ENCODE assay signal across 8 cellular contexts in the genomic region with DNA sequence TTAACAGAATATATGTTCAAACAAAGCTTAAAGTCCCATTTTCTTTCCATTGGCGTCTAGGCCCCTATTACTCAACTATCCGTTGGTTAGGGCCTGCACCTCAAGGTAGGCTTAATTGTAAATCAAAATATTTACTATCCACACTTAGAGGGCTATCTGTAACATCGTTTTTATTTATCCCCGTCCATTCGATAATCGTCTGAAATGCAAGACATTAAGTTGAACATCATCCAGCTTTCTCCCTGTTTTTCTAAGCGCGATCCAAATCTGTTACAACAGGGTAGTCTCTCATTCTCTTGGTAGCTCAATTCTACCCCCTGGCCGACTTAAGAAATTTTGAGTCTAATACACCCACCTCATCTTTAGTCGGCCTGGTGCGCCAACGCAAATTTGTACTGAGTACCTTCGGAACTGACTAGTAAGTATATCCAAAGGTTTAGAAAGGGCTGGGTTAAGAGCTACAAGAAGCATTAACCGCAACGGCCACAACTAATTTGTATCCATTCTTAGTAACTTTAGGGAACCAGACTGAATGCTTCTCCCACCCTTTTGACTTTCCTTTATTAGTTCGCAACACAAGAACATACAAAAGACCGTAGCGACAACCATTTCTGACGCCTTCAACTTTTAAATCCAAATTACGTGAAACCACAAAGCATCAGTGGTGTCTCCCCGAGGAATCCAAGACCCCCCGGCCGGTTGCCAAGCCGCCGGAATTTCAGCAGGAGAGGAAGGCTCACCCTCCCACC. TPM values are rescaled to one million over a fixed set of nuclear protein-coding genes. Genes with fewer than 3 reads are reported as not detected.
DNase-seq lines count a peak whose midpoint lies in the region; ATAC-seq lines count a peak whose summit lies in the region.

No MANE protein-coding gene starts in this region.

- H3K9me3 ChIP-seq in CD8-positive, alpha-beta memory T cell (ENCODE audit: low read length), result no peaks in the 10 kb centered on the region

- H3K36me3 Mint-ChIP-seq in CD8-positive, alpha-beta memory T cell, result peaks cover 0 to 11% (median 0%) of the 10 kb centered on the region in 3 donors
- peaks cover 16% of the 10 kb centered on the region for H3K36me3 Mint-ChIP-seq in T-helper 2 cell treated with Interferon-gamma antibody and Interleukin-4, amounts not matched to agents 5 μg/mL and 100 μg/mL, for 36 hours (ENCODE audit: low read depth)

- H3K27ac ChIP-seq in CD8-positive, alpha-beta memory T cell (ENCODE audit: low read depth, low read length), result peak overlapping the region; percentile 95
- H3K27ac ChIP-seq in layer of hippocampus (ENCODE audit: low read depth, low read length), result peak overlapping the region; percentile 99

- CTCF ChIA-PET in CD8-positive, alpha-beta memory T cell (lab: Charles Lee), result interaction anchor here (1.1 to 3.1 kb wide), 7 partner anchors 19 to 496 kb away, joined by 3 to 11 read pairs (median 4); no protein-coding TSS in a partner anchor

- no peaks in the 10 kb centered on the region for H3K36me3 ChIP-seq in CD8-positive, alpha-beta memory T cell (ENCODE audit: insufficient read depth, low read length)

- peaks cover 25% of the 10 kb centered on the region for H3K4me1 ChIP-seq in CD8-positive, alpha-beta memory T cell (ENCODE audit: insufficient read depth, low read length)

- POLR2A ChIA-PET in CD8-positive, alpha-beta memory T cell (lab: Charles Lee), result interaction anchor here (0.7 to 2.6 kb wide), 14 partner anchors 13 to 844 kb away, joined by 3 to 23 read pairs (median 8); a partner anchor contains a TSS

- H3K4me3 Mint-ChIP-seq in CD8-positive, alpha-beta memory T cell, result peak overlapping the region; percentile 90 to 95 (median 93)
- peak overlapping the region; percentile 94 for H3K4me3 Mint-ChIP-seq in T-helper 2 cell treated with Interferon-gamma antibody and Interleukin-4, amounts not matched to agents 5 μg/mL and 100 μg/mL, for 36 hours

- no peaks in the 10 kb centered on the region for H3K9me3 Mint-ChIP-seq in CD8-positive, alpha-beta memory T cell
- H3K9me3 Mint-ChIP-seq in T-helper 2 cell treated with Interferon-gamma antibody and Interleukin-4, amounts not matched to agents 5 μg/mL and 100 μg/mL, for 36 hours, result no peaks in the 10 kb centered on the region

- H3K27me3 Mint-ChIP-seq in CD8-positive, alpha-beta memory T cell, result no peaks in the 10 kb centered on the region
- H3K27me3 Mint-ChIP-seq in T-helper 2 cell treated with Interferon-gamma antibody and Interleukin-4, amounts not matched to agents 5 μg/mL and 100 μg/mL, for 36 hours (ENCODE audit: low read depth), result no peaks in the 10 kb centered on the region

- H3K4me1 Mint-ChIP-seq in CD8-positive, alpha-beta memory T cell, result peaks cover 29 to 36% (median 35%) of the 10 kb centered on the region in 3 donors
- peaks cover 24% of the 10 kb centered on the region for H3K4me1 Mint-ChIP-seq in T-helper 2 cell treated with Interferon-gamma antibody and Interleukin-4, amounts not matched to agents 5 μg/mL and 100 μg/mL, for 36 hours (ENCODE audit: low read depth)

- H3K4me3 ChIP-seq in CD8-positive, alpha-beta memory T cell (ENCODE audit: low read length), result peak overlapping the region; percentile 88
- peak overlapping the region; percentile 100 for H3K4me3 ChIP-seq in Jurkat, Clone E6-1 (ENCODE audit: low read length)

- DNase-seq in CD8-positive, alpha-beta memory T cell, result peak in 1 of 5 donors; percentile 48
- DNase-seq in Jurkat, Clone E6-1 (ENCODE audit: low read depth, low spot score), result peak; percentile 41
- peak; percentile 42 for DNase-seq in T-helper 2 cell treated with Interferon-gamma antibody and Interleukin-4, amounts not matched to agents 5 μg/mL and 100 μg/mL, for 36 hours (ENCODE audit: low spot score)
- peak; percentile 13 for DNase-seq in cerebellum (ENCODE audit: low spot score)
- DNase-seq in stimulated activated CD4-positive, alpha-beta T cell treated with anti-CD3 and anti-CD28 coated beads, Interleukin-2, amount 100 ng/mL, for 48 hours, result peak; percentile 26 to 32

- no peak for ATAC-seq in GM21381 (IDR thresholded peaks at IDR 0.05; ENCODE audit: unreplicated experiment)
- ATAC-seq in GM19455 (IDR thresholded peaks at IDR 0.05; ENCODE audit: unreplicated experiment), result no peak

- H3K27me3 ChIP-seq in CD8-positive, alpha-beta memory T cell (ENCODE audit: insufficient read depth, low read length, poor library complexity, severe bottlenecking), result no peaks in the 10 kb centered on the region
- no peaks in the 10 kb centered on the region for H3K27me3 ChIP-seq in layer of hippocampus (ENCODE audit: control insufficient read depth, insufficient read depth, low read length)

- peak overlapping the region; percentile 96 to 99 (median 98) for H3K27ac Mint-ChIP-seq in CD8-positive, alpha-beta memory T cell
- H3K27ac Mint-ChIP-seq in T-helper 2 cell treated with Interferon-gamma antibody and Interleukin-4, amounts not matched to agents 5 μg/mL and 100 μg/mL, for 36 hours, result peak overlapping the region; percentile 96

RNA-seq across cellular contexts. Expression of a gene that starts 1.1 kb away (rescaled TPM):
- total RNA-seq in CD8-positive, alpha-beta memory T cell, result 10 to 100 TPM; 33.0 to 39.8 TPM
- polyA plus RNA-seq in CD8-positive, alpha-beta memory T cell, result 33.3 TPM
- 27.3 TPM for polyA plus RNA-seq in Jurkat, Clone E6-1 (2012; ENCODE audit: insufficient read depth, insufficient read length)
- 25.9 TPM for total RNA-seq in cerebellum
